ENCODE assay signal across 9 cellular contexts in the genomic region with DNA sequence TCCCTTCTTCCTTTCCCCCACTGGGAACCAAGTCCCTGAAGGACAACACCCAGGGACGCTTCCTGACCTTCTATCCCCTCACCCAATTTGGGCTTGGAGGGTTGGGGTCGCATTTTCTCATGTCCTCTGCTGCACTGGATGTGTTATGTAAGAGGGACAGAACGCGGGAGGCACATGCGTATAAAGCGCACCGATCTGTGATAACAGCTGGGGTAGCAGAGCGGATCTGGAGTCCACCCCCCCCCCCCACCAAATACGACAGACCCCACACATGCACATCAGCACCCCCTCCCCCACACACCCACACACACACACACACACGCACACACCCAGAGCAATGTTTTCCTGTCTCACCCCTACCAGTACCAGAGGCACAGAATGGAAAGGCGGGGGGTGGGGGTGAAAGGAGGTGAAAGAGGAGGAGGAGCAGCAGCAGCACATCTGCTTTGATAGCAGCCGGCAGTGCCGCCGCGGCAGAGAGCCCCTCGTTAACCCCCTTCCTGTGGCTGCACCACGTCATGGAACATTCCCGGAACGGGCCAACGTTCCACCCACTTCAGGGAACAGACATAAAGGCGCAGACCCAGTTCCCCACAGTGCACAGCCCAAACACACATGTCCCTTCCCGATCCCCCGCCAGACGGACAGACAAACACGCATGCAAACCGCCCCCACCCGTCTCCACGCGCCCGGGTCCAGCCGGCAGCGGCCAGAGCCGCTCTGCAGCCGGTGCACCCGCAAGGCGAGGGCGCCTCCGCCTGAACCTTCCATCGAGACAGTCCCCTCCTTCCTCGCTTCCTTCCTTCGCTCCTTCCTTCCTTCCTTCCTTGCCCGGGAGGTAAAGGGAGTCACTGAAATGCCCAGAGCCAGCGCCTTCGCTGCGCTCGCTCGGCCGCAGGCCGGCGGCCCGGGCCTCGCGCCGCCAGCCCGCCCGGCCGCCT. TPM values are rescaled to one million over a fixed set of nuclear protein-coding genes. Genes with fewer than 3 reads are reported as not detected.
DNase-seq lines count a peak whose midpoint lies in the region; ATAC-seq, FAIRE-seq and TF ChIP-seq lines count a peak whose summit lies in the region.
"Had no signal": no experiment of that assay in that cellular context is flagged by ENCODE, and none has a peak within 500 bp of the region (broad histone marks: within the 10 kb centered on the region; RNA-seq: fewer than 3 reads in every experiment).

No MANE protein-coding gene starts in this region.

- peaks cover 55 to 58% (median 55%) of the 10 kb centered on the region in 3 donors for H3K4me1 Mint-ChIP-seq in CD8-positive, alpha-beta memory T cell

- WGBS in H1 (ENCODE audit: extremely low coverage in 1 of 2, insufficient coverage in 1 of 2, insufficient read length in 1 of 2, insufficient replicate concordance in 2 of 2, low coverage in 1 of 2, low lambda C conversion rate in 2 of 2, missing lambda C conversion rate in 1 of 2), 2 experiments: 2% methylated on average over 46 of the region's 57 CpGs; no CpG with 5 or more reads in 1 of the 2 experiments

- peak overlapping the region; percentile 87 for H2AFZ ChIP-seq in H1 (ENCODE audit: low read length)

- peak; percentile 1 to 60; a peak in 2 of 3 replicates for TF ChIP-seq EP300 in H1 (IDR thresholded peaks at IDR 0.05; ENCODE audit: borderline replicate concordance in 1 of 2, low read depth in 2 of 2, low read length in 2 of 2)

- no peaks in the 10 kb centered on the region for H3K36me3 ChIP-seq in CD8-positive, alpha-beta memory T cell (ENCODE audit: insufficient read depth, low read length)
- no peaks in the 10 kb centered on the region for H3K36me3 ChIP-seq in H1 (ENCODE audit: control insufficient read depth in 2 of 4, insufficient read depth in 4 of 4, low read length in 3 of 4)

- H4K91ac ChIP-seq in H1 (replicated peaks; ENCODE audit: insufficient read length, low read length): peak overlapping the region; percentile 67

- peaks cover 0 to 16% (median 2%) of the 10 kb centered on the region in 3 donors for H3K36me3 Mint-ChIP-seq in CD8-positive, alpha-beta memory T cell

- H3K27me3 ChIP-seq in CD8-positive, alpha-beta memory T cell (ENCODE audit: insufficient read depth, low read length, poor library complexity, severe bottlenecking): no peaks in the 10 kb centered on the region
- peaks cover 0 to 4% (median 1%) of the 10 kb centered on the region in 4 experiments; a peak in 2 of 7 replicates for H3K27me3 ChIP-seq in H1 (replicated peaks in 1 of 4; ENCODE audit: control insufficient read depth in 3 of 4, extremely low read depth in 1 of 4, insufficient read depth in 3 of 4, low read length in 3 of 4)

- H3K9me3 ChIP-seq in CD8-positive, alpha-beta memory T cell (ENCODE audit: low read length): no peaks in the 10 kb centered on the region
- H3K9me3 ChIP-seq in H1 (ENCODE audit: insufficient read depth in 2 of 2, low read depth in 1 of 2, low read length in 1 of 2): no peaks in the 10 kb centered on the region

- H2BK12ac ChIP-seq in H1 (ENCODE audit: low read depth, low read length): peak overlapping the region; percentile 93; the same call in 1 of the 2 replicates

- H2BK5ac ChIP-seq in H1 (ENCODE audit: low read depth, low read length): peak overlapping the region; percentile 93

- peak overlapping the region; percentile 34 for H3K56ac ChIP-seq in H1 (replicated peaks; ENCODE audit: insufficient read length, low read depth, low read length)

- DNase-seq in CD8-positive, alpha-beta memory T cell: peak; percentile 88 to 98 (median 93)
- DNase-seq in H4 (ENCODE audit: low spot score) (peak; percentile 58), NCI-H748 (lab: John Stamatoyannopoulos, UW; ENCODE audit: unreplicated experiment) (peak; percentile 57), H1 (ENCODE audit: low read depth in 1 of 2, low spot score in 2 of 2) (peak in 1 of 2 experiments; percentile 83), mesenteric fat pad (ENCODE audit: low spot score) (peak; percentile 95)
- DNase-seq in activated CD8-positive, alpha-beta memory T cell treated with anti-CD3 and anti-CD28 coated beads, Interleukin-2, amount 50 U/mL, for 1 hour (ENCODE audit: extremely low read depth): peak; percentile 98
- peak; percentile 75 for DNase-seq in stimulated activated CD8-positive, alpha-beta memory T cell treated with anti-CD3 and anti-CD28 coated beads, Interleukin-15, amount 100 ng/mL, for 24 hours (ENCODE audit: low read depth)

- H2BK120ac ChIP-seq in H1 (replicated peaks; ENCODE audit: low read depth, low read length): peak overlapping the region; percentile 86

- TF ChIP-seq RAD21 in H1 (IDR thresholded peaks at IDR 0.05 in 1 of 2, conservative IDR thresholded peaks at IDR 0.05 in 1 of 2; ENCODE audit: low read depth in 2 of 2, low read length in 2 of 2): no peak

- CTCF ChIA-PET in CD8-positive, alpha-beta memory T cell (lab: Charles Lee): interaction anchor here (1.2 to 1.9 kb wide), 11 partner anchors 9 to 91 kb away, joined by 3 to 16 read pairs (median 4); no protein-coding TSS in a partner anchor
- CTCF ChIA-PET in H1 (lab: Charles Lee; ENCODE audit: partially characterized antibody): interaction anchor here (1.2 to 2.8 kb wide), 4 partner anchors 14 to 152 kb away, joined by 3 to 11 read pairs (median 3); no protein-coding TSS in a partner anchor

- peaks cover 0 to 47% of the 10 kb centered on the region in 2 experiments; a peak in 3 of 4 replicates for H3K79me2 ChIP-seq in H1 (ENCODE audit: control insufficient read depth in 1 of 2, insufficient read depth in 2 of 2, low read length in 2 of 2)

- H3K4me1 ChIP-seq in CD8-positive, alpha-beta memory T cell (ENCODE audit: insufficient read depth, low read length): peaks cover 53% of the 10 kb centered on the region
- peaks cover 0 to 3% (median 0%) of the 10 kb centered on the region in 4 experiments; a peak in 4 of 7 replicates for H3K4me1 ChIP-seq in H1 (replicated peaks in 1 of 4; ENCODE audit: control insufficient read depth in 3 of 4, insufficient read depth in 4 of 4, low read length in 3 of 4)

- peak overlapping the region; percentile 79 for H3K4me3 ChIP-seq in CD8-positive, alpha-beta memory T cell (ENCODE audit: low read length)
- peak overlapping the region; percentile 74 to 98 (median 94) for H3K4me3 ChIP-seq in H1 (ENCODE audit: extremely low read depth in 1 of 4, insufficient read depth in 2 of 4, low read depth in 3 of 4, low read length in 4 of 4)

- POLR2A ChIA-PET in CD8-positive, alpha-beta memory T cell (lab: Charles Lee): interaction anchor here (0.6 to 4.0 kb wide), 11 partner anchors 9 to 114 kb away, joined by 3 to 55 read pairs (median 4); no protein-coding TSS in a partner anchor
- POLR2A ChIA-PET in H1 (lab: Charles Lee; ENCODE audit: partially characterized antibody): interaction anchor here (0.9 to 1.4 kb wide), 5 partner anchors 18 to 196 kb away, joined by 3 to 10 read pairs (median 4); no protein-coding TSS in a partner anchor

- ATAC-seq in HG03095 (IDR thresholded peaks at IDR 0.05; ENCODE audit: unreplicated experiment): no peak

- H3K4ac ChIP-seq in H1 (replicated peaks; ENCODE audit: insufficient read length, low read depth, low read length): no peak overlapping the region

- peak in 1 of 2 experiments; percentile 83; a peak in 2 of 3 replicates for TF ChIP-seq POLR2A in H1 (IDR thresholded peaks at IDR 0.05; ENCODE audit: control extremely low read depth in 1 of 2, low read depth in 2 of 2, low read length in 2 of 2)

- peak overlapping the region; percentile 98 for H3K27ac ChIP-seq in CD8-positive, alpha-beta memory T cell (ENCODE audit: low read depth, low read length)
- peak overlapping the region; percentile 87 for H3K27ac ChIP-seq in H1 (ENCODE audit: low read depth, low read length)

- FAIRE-seq in H1 (lab: Jason Lieb, UNC): no peak
- FAIRE-seq: endometrium had no signal

- H3K18ac ChIP-seq in H1 (ENCODE audit: extremely low read depth, low read length): peak overlapping the region; percentile 85; the same call in 1 of the 2 replicates

- no peak for TF ChIP-seq CTCF in H1 (IDR thresholded peaks at IDR 0.05; ENCODE audit: control extremely low read depth in 1 of 3, insufficient read depth in 1 of 3, low read depth in 1 of 3, low read length in 3 of 3)

- H3K9ac ChIP-seq in H1 (replicated peaks in 1 of 4; ENCODE audit: extremely low read depth in 1 of 4, low read depth in 3 of 4, low read length in 3 of 4): peak overlapping the region; percentile 57 to 96 (median 92)

- H3K27ac Mint-ChIP-seq in CD8-positive, alpha-beta memory T cell: peak overlapping the region; percentile 98 to 100 (median 100)

- H3K27me3 Mint-ChIP-seq in CD8-positive, alpha-beta memory T cell: peaks cover 0 to 4% of the 10 kb centered on the region in 2 donors

- peak overlapping the region; percentile 96; the same call in 1 of the 2 replicates for H4K8ac ChIP-seq in H1 (ENCODE audit: extremely low read depth, insufficient read depth, low read length)

- peak overlapping the region; percentile 94 to 100 (median 99) for H3K4me3 Mint-ChIP-seq in CD8-positive, alpha-beta memory T cell

- no peak overlapping the region; the same call in 1 of the 2 replicates for H2AK5ac ChIP-seq in H1 (ENCODE audit: low read depth, low read length)

- H3K79me1 ChIP-seq in H1 (ENCODE audit: low read depth, low read length): 0 out of 2 replicates have a peak, but pooled peaks cover 2% of the 10 kb centered on the region

- no peak overlapping the region for H3K14ac ChIP-seq in H1 (ENCODE audit: insufficient read length)

- H3K23ac ChIP-seq in H1 (ENCODE audit: insufficient read length): no peak overlapping the region

- peak overlapping the region; percentile 65; the same call in 1 of the 2 replicates for H2BK15ac ChIP-seq in H1 (ENCODE audit: low read length)

- peaks cover 0 to 3% (median 2%) of the 10 kb centered on the region in 5 donors for H3K9me3 Mint-ChIP-seq in CD8-positive, alpha-beta memory T cell

- H4K20me1 ChIP-seq in H1 (replicated peaks in 1 of 2; ENCODE audit: control insufficient read depth in 1 of 2, insufficient read depth in 2 of 2, low read length in 2 of 2): peaks cover 0 to 4% of the 10 kb centered on the region in 2 experiments

- peaks cover 17% of the 10 kb centered on the region for H3K23me2 ChIP-seq in H1 (ENCODE audit: low read depth, low read length)

- peak overlapping the region; percentile 88 to 99 for H3K4me2 ChIP-seq in H1 (ENCODE audit: insufficient read depth in 1 of 2, low read depth in 2 of 2, low read length in 2 of 2)

- H4K5ac ChIP-seq in H1 (ENCODE audit: insufficient read length, low read depth, low read length): peak overlapping the region; percentile 89

- peak overlapping the region; percentile 34; the same call in 1 of the 2 replicates for H2BK20ac ChIP-seq in H1 (ENCODE audit: low read length)

RNA-seq across cellular contexts. Expression of gene HIVEP2, which starts 0.6 kb away (rescaled TPM):
- 10 to 100 TPM; 37.1 to 37.2 TPM for total RNA-seq in CD8-positive, alpha-beta memory T cell
- polyA plus RNA-seq in CD8-positive, alpha-beta memory T cell: 15.4 TPM
- total RNA-seq in H4 (2014; rRNA removed; shearing (Covaris generic)): 3.6 and 4.1 TPM in 2 replicates
- total RNA-seq in H1 (2021; fragmentation: NEBNext Ultra II Directional; extraction: Animal tissue kit (Norgen Biotek cat#: 25700)): 5.9 and 6.1 TPM in 2 replicates
- polyA plus RNA-seq in H1 (2011; rRNA removed): 1.7 and 2.2 TPM in 2 replicates
- polyA plus RNA-seq in H1 (2011; cell fraction: cytosol; rRNA removed): 2.0 TPM
- 7.2 TPM for polyA plus RNA-seq in H1 (2011; cell fraction: nucleus; rRNA removed)
- polyA plus RNA-seq in H1 (2012, experiment 1 of 2): 3.2 to 4.7 TPM (median 3.7 TPM) in 4 replicates
- polyA plus RNA-seq in H1 (2012, experiment 2 of 2): 0.10 TPM
- 2.9 TPM for polyA plus RNA-seq in H1 (2013, experiment 1 of 2)
- 2.9 TPM for polyA plus RNA-seq in H1 (2013, experiment 2 of 2)
- 6.5 and 9.7 TPM in 2 replicates for polyA minus RNA-seq in H1 (2011; rRNA and poly(A)+ RNA removed)
- polyA minus RNA-seq in H1 (2011; cell fraction: cytosol; rRNA and poly(A)+ RNA removed): 3.7 TPM
- 10.6 TPM for polyA minus RNA-seq in H1 (2011; cell fraction: nucleus; rRNA and poly(A)+ RNA removed)
- total RNA-seq in mesenteric fat pad: 13.2 TPM
